In the genomic region with DNA sequence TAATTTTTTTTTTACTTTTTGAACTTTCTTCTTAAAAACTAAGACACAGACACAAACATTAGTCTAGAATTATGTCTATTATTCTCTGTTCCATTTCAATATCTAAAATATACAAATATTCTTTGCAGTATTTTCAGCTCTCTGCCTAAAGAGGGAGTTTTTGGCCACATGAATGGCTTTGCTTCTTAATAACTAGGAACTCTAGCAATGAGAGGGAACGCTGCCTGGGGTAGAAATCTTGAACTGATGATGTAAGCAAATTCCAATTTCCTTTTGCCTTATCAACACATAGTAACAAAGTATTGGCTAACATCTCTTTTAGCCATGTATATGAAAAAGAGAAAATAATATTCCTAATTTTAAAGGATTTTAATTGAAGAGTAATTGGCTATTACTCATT, we compare ENCODE assay signal across 12 cellular contexts. TPM values are rescaled to one million over a fixed set of nuclear protein-coding genes. Genes with fewer than 3 reads are reported as not detected.
DNase-seq lines count a peak whose midpoint lies in the region; ATAC-seq, FAIRE-seq and TF ChIP-seq lines count a peak whose summit lies in the region.
"Had no signal": no experiment of that assay in that cellular context is flagged by ENCODE, and none has a peak within 500 bp of the region (broad histone marks: within the 10 kb centered on the region; RNA-seq: fewer than 3 reads in every experiment).

No MANE protein-coding gene starts in this region.

- H4K20me1 ChIP-seq in neural cell (ENCODE audit: insufficient read depth) = no peaks in the 10 kb centered on the region

- H3K27ac ChIP-seq in neural cell (ENCODE audit: low read length) (no peak overlapping the region), uterus (no peak overlapping the region)
- H3K27ac ChIP-seq: Peyer's patch had no signal

- no peak overlapping the region for H3K9ac ChIP-seq in neural cell (ENCODE audit: low read length)

- no peak overlapping the region for H3K4me3 ChIP-seq in neural cell (ENCODE audit: low read length)
- H3K4me3 ChIP-seq in uterus = no peak overlapping the region
- H3K4me3 ChIP-seq: mucosa of descending colon, Peyer's patch had no signal

- no peaks in the 10 kb centered on the region for H3K36me3 ChIP-seq in neural cell (ENCODE audit: insufficient read depth, low read length)
- H3K36me3 ChIP-seq in uterus = no peaks in the 10 kb centered on the region
- H3K36me3 ChIP-seq: Peyer's patch had no signal

- no peak for ATAC-seq in HG02623 (IDR thresholded peaks at IDR 0.05; ENCODE audit: unreplicated experiment)
- ATAC-seq: activated naive CD4-positive, alpha-beta T cell treated with anti-CD3 and anti-CD28 coated beads, Interleukin-2, amount 50 U/mL, for 72 hours; esophagus mucosa; mucosa of descending colon had no signal

- no peaks in the 10 kb centered on the region for H3K27me3 ChIP-seq in neural cell (ENCODE audit: insufficient read depth, low read depth, low read length)
- no peaks in the 10 kb centered on the region for H3K27me3 ChIP-seq in uterus
- H3K27me3 ChIP-seq: Peyer's patch had no signal

- TF ChIP-seq RAD21 in neural cell (conservative IDR thresholded peaks at IDR 0.05) = no peak

- FAIRE-seq in endometrium (lab: Jason Lieb, UNC) = peak; percentile 66

- intact Hi-C loops in uterus (cut with DNase I; ENCODE audit: low total_unique reads) = no loop called here

- no peaks in the 10 kb centered on the region for H3K9me2 ChIP-seq in neural cell (ENCODE audit: insufficient read depth, low read length)

- TF ChIP-seq CTCF in neural cell (IDR thresholded peaks at IDR 0.05; ENCODE audit: poor library complexity, severe bottlenecking) = peak; percentile 11
- no peak for TF ChIP-seq CTCF in uterus (IDR thresholded peaks at IDR 0.05)

- TF ChIP-seq POLR2A in uterus (IDR thresholded peaks at IDR 0.05) = no peak

- no peaks in the 10 kb centered on the region for H3F3A ChIP-seq in neural cell (ENCODE audit: insufficient read depth, low read length, poor library complexity, severe bottlenecking)

- H2AFZ ChIP-seq in neural cell (ENCODE audit: low read depth, low read length) = no peak overlapping the region

- no peaks in the 10 kb centered on the region for H3K79me2 ChIP-seq in neural cell (replicated peaks; ENCODE audit: insufficient read depth, low read length)

- TF ChIP-seq EP300 in neural cell (conservative IDR thresholded peaks at IDR 0.05; ENCODE audit: poor library complexity, severe bottlenecking) = no peak

- H3K4me2 ChIP-seq in neural cell (ENCODE audit: low read length) = no peak overlapping the region

- no peaks in the 10 kb centered on the region for H3K4me1 ChIP-seq in uterus
- H3K4me1 ChIP-seq: Peyer's patch had no signal

- H3K9me3 ChIP-seq in neural cell (ENCODE audit: low read length) (no peaks in the 10 kb centered on the region), uterus (no peaks in the 10 kb centered on the region)
- H3K9me3 ChIP-seq: mucosa of descending colon, Peyer's patch had no signal

- peak; percentile 45 for DNase-seq in EL
- DNase-seq in NCI-H226 = peak; percentile 62
- no peak for DNase-seq in uterus
- DNase-seq in NCI-H2171 treated with DMSO at 0.1 percent for 48 hours (lab: John Stamatoyannopoulos, UW) = no peak
- DNase-seq: activated CD4-positive, alpha-beta T cell treated with anti-CD3 and anti-CD28 coated beads, Interleukin-2, amount 50 U/mL, for 1 hour; mucosa of descending colon; Peyer's patch had no signal

TF ChIP-seq in neural cell, 6 proteins besides CTCF, POLR2A, EP300 and RAD21:
- TF ChIP-seq SMC3 (conservative IDR thresholded peaks at IDR 0.05; ENCODE audit: poor library complexity) = no peak
- TF ChIP-seq EZH2 (IDR thresholded peaks at IDR 0.05; ENCODE audit: borderline replicate concordance, insufficient read depth, low read length, poor library complexity, severe bottlenecking) = no peak
- TF ChIP-seq POLR2AphosphoS5 (IDR thresholded peaks at IDR 0.05) = no peak
- TF ChIP-seq, protein P1, sequence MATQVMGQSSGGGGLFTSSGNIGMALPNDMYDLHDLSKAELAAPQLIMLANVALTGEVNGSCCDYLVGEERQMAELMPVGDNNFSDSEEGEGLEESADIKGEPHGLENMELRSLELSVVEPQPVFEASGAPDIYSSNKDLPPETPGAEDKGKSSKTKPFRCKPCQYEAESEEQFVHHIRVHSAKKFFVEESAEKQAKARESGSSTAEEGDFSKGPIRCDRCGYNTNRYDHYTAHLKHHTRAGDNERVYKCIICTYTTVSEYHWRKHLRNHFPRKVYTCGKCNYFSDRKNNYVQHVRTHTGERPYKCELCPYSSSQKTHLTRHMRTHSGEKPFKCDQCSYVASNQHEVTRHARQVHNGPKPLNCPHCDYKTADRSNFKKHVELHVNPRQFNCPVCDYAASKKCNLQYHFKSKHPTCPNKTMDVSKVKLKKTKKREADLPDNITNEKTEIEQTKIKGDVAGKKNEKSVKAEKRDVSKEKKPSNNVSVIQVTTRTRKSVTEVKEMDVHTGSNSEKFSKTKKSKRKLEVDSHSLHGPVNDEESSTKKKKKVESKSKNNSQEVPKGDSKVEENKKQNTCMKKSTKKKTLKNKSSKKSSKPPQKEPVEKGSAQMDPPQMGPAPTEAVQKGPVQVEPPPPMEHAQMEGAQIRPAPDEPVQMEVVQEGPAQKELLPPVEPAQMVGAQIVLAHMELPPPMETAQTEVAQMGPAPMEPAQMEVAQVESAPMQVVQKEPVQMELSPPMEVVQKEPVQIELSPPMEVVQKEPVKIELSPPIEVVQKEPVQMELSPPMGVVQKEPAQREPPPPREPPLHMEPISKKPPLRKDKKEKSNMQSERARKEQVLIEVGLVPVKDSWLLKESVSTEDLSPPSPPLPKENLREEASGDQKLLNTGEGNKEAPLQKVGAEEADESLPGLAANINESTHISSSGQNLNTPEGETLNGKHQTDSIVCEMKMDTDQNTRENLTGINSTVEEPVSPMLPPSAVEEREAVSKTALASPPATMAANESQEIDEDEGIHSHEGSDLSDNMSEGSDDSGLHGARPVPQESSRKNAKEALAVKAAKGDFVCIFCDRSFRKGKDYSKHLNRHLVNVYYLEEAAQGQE (IDR thresholded peaks at IDR 0.05; ENCODE audit: borderline replicate concordance) = no peak
- no peak for TF ChIP-seq TAF1 (IDR thresholded peaks at IDR 0.05; ENCODE audit: low read depth)
- TF ChIP-seq MXI1 (conservative IDR thresholded peaks at IDR 0.05; ENCODE audit: poor library complexity, severe bottlenecking) = no peak
TF ChIP-seq in neural cell: peak in this region for 0.

RNA-seq across cellular contexts. Expression of a gene that starts 51.9 kb away (rescaled TPM):
- polyA plus RNA-seq in neural cell = 109 and 118 TPM in 2 replicates
- polyA minus RNA-seq in neural cell = 188 and 197 TPM in 2 replicates
- 10 to 100 TPM; 27.4 to 97.9 (median 39.1) TPM for total RNA-seq in uterus

Comparison
In these comparisons a context has a peak if more than half of its experiments do, and no peak if none do; other contexts are left out.
1. DNase-seq: peak in EL (single experiment) and NCI-H226 (single experiment); none in uterus (0 of 2) and NCI-H2171 treated with DMSO at 0.1 percent for 48 hours (single experiment).